Comparison of ENCODE assay signal across 9 cellular contexts in genomic region chr19:10518444-10519361, GRCh38. TPM values are rescaled to one million over a fixed set of nuclear protein-coding genes. Genes with fewer than 3 reads are reported as not detected.
DNase-seq lines count a peak whose midpoint lies in the region; ATAC-seq and TF ChIP-seq lines count a peak whose summit lies in the region.
"Had no signal": no experiment of that assay in that cellular context is flagged by ENCODE, and none has a peak within 500 bp of the region (broad histone marks: within the 10 kb centered on the region; RNA-seq: fewer than 3 reads in every experiment).

No MANE protein-coding gene starts in this region.

- H3K27ac ChIP-seq in heart right ventricle (peak overlapping the region in 4 of 10 donors; percentile 16 to 69 (median 58)), vagina (peak overlapping the region; percentile 36)

- no peak for TF ChIP-seq POLR2A in vagina (IDR thresholded peaks at IDR 0.05)

- H3K27me3 Mint-ChIP-seq in activated T-helper 1 cell treated with anti-CD3 and anti-CD28 coated beads, Interleukin-12 subunit alpha, Interleukin-12 subunit beta, Interleukin-2, Interleukin-4 antibody, amounts not matched to agents 30 ng/mL and 10 ng/mL and 1 ng/mL, durations not matched to agents 14 hours and 24 hours and 36 hours (ENCODE audit: insufficient read depth) = peaks cover 60% of the 10 kb centered on the region
- H3K27me3 Mint-ChIP-seq in immature natural killer cell (ENCODE audit: low read depth in 3 of 3) = peaks cover 35 to 73% (median 60%) of the 10 kb centered on the region in 3 donors

- H3K9me3 ChIP-seq in heart right ventricle (no peaks in the 10 kb centered on the region), vagina (no peaks in the 10 kb centered on the region)

- peaks cover 22% of the 10 kb centered on the region for H3K4me1 Mint-ChIP-seq in activated T-helper 1 cell treated with anti-CD3 and anti-CD28 coated beads, Interleukin-12 subunit alpha, Interleukin-12 subunit beta, Interleukin-2, Interleukin-4 antibody, amounts not matched to agents 30 ng/mL and 10 ng/mL and 1 ng/mL, durations not matched to agents 14 hours and 24 hours and 36 hours (ENCODE audit: low read depth)
- peaks cover 56 to 63% of the 10 kb centered on the region in 2 donors for H3K4me1 Mint-ChIP-seq in immature natural killer cell

- H3K36me3 Mint-ChIP-seq in activated T-helper 1 cell treated with anti-CD3 and anti-CD28 coated beads, Interleukin-12 subunit alpha, Interleukin-12 subunit beta, Interleukin-2, Interleukin-4 antibody, amounts not matched to agents 30 ng/mL and 10 ng/mL and 1 ng/mL, durations not matched to agents 14 hours and 24 hours and 36 hours (ENCODE audit: low read depth) = peaks cover 4% of the 10 kb centered on the region
- peaks cover 14 to 24% (median 17%) of the 10 kb centered on the region in 3 donors for H3K36me3 Mint-ChIP-seq in immature natural killer cell

- peak overlapping the region in 6 of 10 donors; percentile 43 to 55 (median 52) for H3K4me3 ChIP-seq in heart right ventricle
- H3K4me3 ChIP-seq in vagina = no peak overlapping the region

- H3K9me3 Mint-ChIP-seq in activated T-helper 1 cell treated with anti-CD3 and anti-CD28 coated beads, Interleukin-12 subunit alpha, Interleukin-12 subunit beta, Interleukin-2, Interleukin-4 antibody, amounts not matched to agents 30 ng/mL and 10 ng/mL and 1 ng/mL, durations not matched to agents 14 hours and 24 hours and 36 hours = no peaks in the 10 kb centered on the region
- H3K9me3 Mint-ChIP-seq in immature natural killer cell = no peaks in the 10 kb centered on the region

- H3K36me3 ChIP-seq in heart right ventricle (no peaks in the 10 kb centered on the region), vagina (no peaks in the 10 kb centered on the region)

- H3K27me3 ChIP-seq in heart right ventricle (peaks cover 12 to 75% (median 66%) of the 10 kb centered on the region in 7 donors), vagina (peaks cover 5% of the 10 kb centered on the region)

- intact Hi-C loops in heart right ventricle (cut with DNase I) (no loop called here), left ventricle myocardium superior (cut with micrococcal nuclease) (no loop called here), vagina (cut with DNase I) (no loop called here)
- intact Hi-C loops in activated T-helper 1 cell treated with anti-CD3 and anti-CD28 coated beads, Interleukin-12 subunit alpha, Interleukin-12 subunit beta, Interleukin-2, Interleukin-4 antibody, amounts not matched to agents 30 ng/mL and 10 ng/mL and 1 ng/mL, durations not matched to agents 14 hours and 24 hours and 36 hours (cut with micrococcal nuclease) = no loop called here

- H3K4me3 Mint-ChIP-seq in activated T-helper 1 cell treated with anti-CD3 and anti-CD28 coated beads, Interleukin-12 subunit alpha, Interleukin-12 subunit beta, Interleukin-2, Interleukin-4 antibody, amounts not matched to agents 30 ng/mL and 10 ng/mL and 1 ng/mL, durations not matched to agents 14 hours and 24 hours and 36 hours = peak overlapping the region; percentile 57
- H3K4me3 Mint-ChIP-seq in immature natural killer cell = peak overlapping the region; percentile 92 to 99 (median 93)

- TF ChIP-seq CTCF in heart right ventricle (IDR thresholded peaks at IDR 0.05) = no peak
- no peak for TF ChIP-seq CTCF in vagina (IDR thresholded peaks at IDR 0.05)

- ATAC-seq in heart right ventricle = peak in 4 of 8 donors; percentile 8 to 58 (median 41)
- ATAC-seq in left ventricle myocardium superior = no peak
- ATAC-seq in GM19467 (IDR thresholded peaks at IDR 0.05; ENCODE audit: unreplicated experiment) = no peak

- no peak overlapping the region for H3K27ac Mint-ChIP-seq in activated T-helper 1 cell treated with anti-CD3 and anti-CD28 coated beads, Interleukin-12 subunit alpha, Interleukin-12 subunit beta, Interleukin-2, Interleukin-4 antibody, amounts not matched to agents 30 ng/mL and 10 ng/mL and 1 ng/mL, durations not matched to agents 14 hours and 24 hours and 36 hours
- peak overlapping the region; percentile 93 to 100 (median 100) for H3K27ac Mint-ChIP-seq in immature natural killer cell

- DNase-seq in heart right ventricle (peak in 1 of 2 donors; percentile 11), left ventricle myocardium superior (no peak), immature natural killer cell (peak; percentile 80 to 81 (median 80)), vagina (ENCODE audit: extremely low spot score in 2 of 2) (no peak), SHP77 (lab: John Stamatoyannopoulos, UW) (no peak)
- DNase-seq in activated T-helper 1 cell treated with anti-CD3 and anti-CD28 coated beads, Interleukin-12 subunit alpha, Interleukin-12 subunit beta, Interleukin-2, Interleukin-4 antibody, amounts not matched to agents 30 ng/mL and 10 ng/mL and 1 ng/mL, durations not matched to agents 14 hours and 24 hours and 36 hours (ENCODE audit: low spot score) = no peak
- no peak for DNase-seq in stimulated activated CD4-positive, alpha-beta T cell treated with anti-CD3 and anti-CD28 coated beads, Interleukin-2, amount 100 ng/mL, for 24 hours

- WGBS in heart right ventricle, 2 donors = 7 to 12% methylated on average over 32 to 33 of the region's 33 CpGs

- H3K4me1 ChIP-seq in heart right ventricle = peaks cover 7 to 35% (median 24%) of the 10 kb centered on the region in 9 donors
- peaks cover 41% of the 10 kb centered on the region for H3K4me1 ChIP-seq in vagina

RNA-seq across cellular contexts. Expression of gene S1PR5, which starts 1.5 kb away (rescaled TPM):
- total RNA-seq in heart right ventricle = 1 to 10 TPM in 1 of 10 donors, under 1 TPM in 6, not detected in 3; 0.12 to 1.1 (median 0.36) TPM
- under 1 TPM; 0.13 to 0.15 TPM for polyA plus RNA-seq in heart right ventricle
- not detected for total RNA-seq in left ventricle myocardium superior
- total RNA-seq in activated T-helper 1 cell treated with anti-CD3 and anti-CD28 coated beads, Interleukin-12 subunit alpha, Interleukin-12 subunit beta, Interleukin-2, Interleukin-4 antibody, amounts not matched to agents 30 ng/mL and 10 ng/mL and 1 ng/mL, durations not matched to agents 14 hours and 24 hours and 36 hours = not detected in 2 replicates
- polyA plus RNA-seq in immature natural killer cell = 100 to 1,000 TPM; 383 to 659 (median 399) TPM
- 36.6 TPM for total RNA-seq in vagina
- total RNA-seq: renal cortical epithelial cell had no signal

RNA-seq across cellular contexts. Expression of gene KEAP1, which starts 15.5 kb away (rescaled TPM):
- 10 to 100 TPM; 51.4 to 84.9 (median 60.0) TPM for total RNA-seq in heart right ventricle
- polyA plus RNA-seq in heart right ventricle = 10 to 100 TPM; 49.1 to 74.5 TPM
- 87.7 TPM for total RNA-seq in left ventricle myocardium superior
- total RNA-seq in activated T-helper 1 cell treated with anti-CD3 and anti-CD28 coated beads, Interleukin-12 subunit alpha, Interleukin-12 subunit beta, Interleukin-2, Interleukin-4 antibody, amounts not matched to agents 30 ng/mL and 10 ng/mL and 1 ng/mL, durations not matched to agents 14 hours and 24 hours and 36 hours = 81.6 and 94.2 TPM in 2 replicates
- 10 to 100 TPM; 49.2 to 86.9 (median 71.6) TPM for polyA plus RNA-seq in immature natural killer cell
- total RNA-seq in vagina = 53.5 TPM

RNA-seq across cellular contexts. Expression of gene ATG4D, which starts 25.0 kb away (rescaled TPM):
- total RNA-seq in heart right ventricle = 10 to 100 TPM; 47.6 to 62.4 (median 54.5) TPM
- 10 to 100 TPM; 62.0 to 66.2 TPM for polyA plus RNA-seq in heart right ventricle
- total RNA-seq in left ventricle myocardium superior = 61.4 TPM
- total RNA-seq in activated T-helper 1 cell treated with anti-CD3 and anti-CD28 coated beads, Interleukin-12 subunit alpha, Interleukin-12 subunit beta, Interleukin-2, Interleukin-4 antibody, amounts not matched to agents 30 ng/mL and 10 ng/mL and 1 ng/mL, durations not matched to agents 14 hours and 24 hours and 36 hours = 37.3 and 40.7 TPM in 2 replicates
- polyA plus RNA-seq in immature natural killer cell = 10 to 100 TPM; 13.9 to 42.1 (median 16.1) TPM
- total RNA-seq in vagina = 18.2 TPM

RNA-seq across cellular contexts. Expression of gene KRI1, which starts 47.1 kb away (rescaled TPM):
- total RNA-seq in heart right ventricle = 10 to 100 TPM in 6 of 10 donors, 1 to 10 TPM in 4; 8.4 to 14.2 (median 10.3) TPM
- 10 to 100 TPM; 14.4 to 17.5 TPM for polyA plus RNA-seq in heart right ventricle
- total RNA-seq in left ventricle myocardium superior = 9.3 TPM
- total RNA-seq in activated T-helper 1 cell treated with anti-CD3 and anti-CD28 coated beads, Interleukin-12 subunit alpha, Interleukin-12 subunit beta, Interleukin-2, Interleukin-4 antibody, amounts not matched to agents 30 ng/mL and 10 ng/mL and 1 ng/mL, durations not matched to agents 14 hours and 24 hours and 36 hours = 91.1 and 91.8 TPM in 2 replicates
- 10 to 100 TPM in 2 of 3 donors, 1 to 10 TPM in 1; 5.7 to 44.4 (median 10.1) TPM for polyA plus RNA-seq in immature natural killer cell
- total RNA-seq in vagina = 21.6 TPM

RNA-seq across cellular contexts. Expression of gene CDKN2D, which starts 50.1 kb away (rescaled TPM):
- total RNA-seq in heart right ventricle (10 to 100 TPM in 5 of 10 donors, 1 to 10 TPM in 5; 7.7 to 19.2 (median 10.3) TPM), left ventricle myocardium superior (8.3 TPM), vagina (22.8 TPM)
- polyA plus RNA-seq in heart right ventricle (10 to 100 TPM in 1 of 2 donors, 1 to 10 TPM in 1; 5.7 to 25.6 TPM), immature natural killer cell (100 to 1,000 TPM; 253 to 474 (median 308) TPM)
- 40.1 and 42.1 TPM in 2 replicates for total RNA-seq in activated T-helper 1 cell treated with anti-CD3 and anti-CD28 coated beads, Interleukin-12 subunit alpha, Interleukin-12 subunit beta, Interleukin-2, Interleukin-4 antibody, amounts not matched to agents 30 ng/mL and 10 ng/mL and 1 ng/mL, durations not matched to agents 14 hours and 24 hours and 36 hours

Comparison
In these comparisons a context has a peak if more than half of its experiments do, and no peak if none do; other contexts are left out.
1. DNase-seq: peak in immature natural killer cell (3 of 3); none in left ventricle myocardium superior (single experiment), activated T-helper 1 cell treated with anti-CD3 and anti-CD28 coated beads, Interleukin-12 subunit alpha, Interleukin-12 subunit beta, Interleukin-2, Interleukin-4 antibody, amounts not matched to agents 30 ng/mL and 10 ng/mL and 1 ng/mL, durations not matched to agents 14 hours and 24 hours and 36 hours (single experiment), vagina (0 of 2), stimulated activated CD4-positive, alpha-beta T cell treated with anti-CD3 and anti-CD28 coated beads, Interleukin-2, amount 100 ng/mL, for 24 hours (0 of 2) and SHP77 (0 of 2).
2. H3K4me3 ChIP-seq: peak in heart right ventricle (6 of 10); none in vagina (0 of 2).
3. RNA of gene S1PR5, which starts 1.5 kb away (total RNA-seq): 36.6 TPM in vagina (single experiment); 0.12 to 1.1 TPM in heart right ventricle, not detected in activated T-helper 1 cell treated with anti-CD3 and anti-CD28 coated beads, Interleukin-12 subunit alpha, Interleukin-12 subunit beta, Interleukin-2, Interleukin-4 antibody, amounts not matched to agents 30 ng/mL and 10 ng/mL and 1 ng/mL, durations not matched to agents 14 hours and 24 hours and 36 hours and not detected in left ventricle myocardium superior (single experiment); every median in the first group is over 10 times any median in the second.